In genomic region chr9:129183495-129184308, GRCh38 we compare ENCODE assay signal across 15 cellular contexts. TPM values are rescaled to one million over a fixed set of nuclear protein-coding genes. Genes with fewer than 3 reads are reported as not detected.
DNase-seq lines count a peak whose midpoint lies in the region; ATAC-seq, FAIRE-seq and TF ChIP-seq lines count a peak whose summit lies in the region.
"Had no signal": no experiment of that assay in that cellular context is flagged by ENCODE, and none has a peak within 500 bp of the region (broad histone marks: within the 10 kb centered on the region; RNA-seq: fewer than 3 reads in every experiment).

No MANE protein-coding gene starts in this region.

- H3K27me3 ChIP-seq in IMR-90 (ENCODE audit: control insufficient read depth, insufficient read depth, low read length) (no peaks in the 10 kb centered on the region), SJCRH30 (no peaks in the 10 kb centered on the region), small intestine (ENCODE audit: control insufficient read depth in 2 of 2, insufficient read depth in 2 of 2, low read length in 2 of 2) (no peaks in the 10 kb centered on the region)
- H3K27me3 ChIP-seq: MG63, right atrium auricular region had no signal

- BruUV-seq in IMR-90 (replicated peaks; lab: Mats Ljungman, UMichigan): no TSS peak

- dilution Hi-C loops in IMR-90 (cut with HindIII; ENCODE audit: low sequenced_read_pairs, unreplicated experiment): no loop called here

- H3K9me1 ChIP-seq in IMR-90 (ENCODE audit: insufficient read depth, low read length): peaks cover 6% of the 10 kb centered on the region

- H3K4me1 ChIP-seq in IMR-90 (ENCODE audit: control insufficient read depth, insufficient read depth, low read length) (no peaks in the 10 kb centered on the region), SJCRH30 (peaks cover 13% of the 10 kb centered on the region), small intestine (ENCODE audit: control insufficient read depth in 2 of 2, insufficient read depth in 1 of 2, low read depth in 1 of 2, low read length in 1 of 2) (peaks cover 15 to 16% of the 10 kb centered on the region in 2 donors)

- no peak overlapping the region for H2BK5ac ChIP-seq in IMR-90 (ENCODE audit: low read depth, low read length, poor library complexity, severe bottlenecking)

- H4K20me1 ChIP-seq in IMR-90 (ENCODE audit: insufficient read depth, low read length): no peaks in the 10 kb centered on the region

- no peak overlapping the region for H3K14ac ChIP-seq in IMR-90 (replicated peaks; ENCODE audit: low read depth, low read length)

- H3K27ac ChIP-seq in IMR-90 (ENCODE audit: insufficient read depth, low read length): no peak overlapping the region
- no peak overlapping the region for H3K27ac ChIP-seq in SJCRH30
- H3K27ac ChIP-seq in small intestine (ENCODE audit: low read depth in 1 of 2, low read length in 1 of 2): peak overlapping the region; percentile 47 to 52
- H3K27ac ChIP-seq: right atrium auricular region had no signal

- peak overlapping the region; percentile 61; the same call in 1 of the 2 replicates for H2AK5ac ChIP-seq in IMR-90 (ENCODE audit: low read depth, low read length)

- peaks cover 0 to 4% of the 10 kb centered on the region in 2 experiments; a peak in 1 of 4 replicates for H3K79me1 ChIP-seq in IMR-90 (ENCODE audit: low read depth in 1 of 2, low read length in 2 of 2)

- H2BK120ac ChIP-seq in IMR-90 (ENCODE audit: low read depth, low read length): no peak overlapping the region

- ATAC-seq in IMR-90 (ENCODE audit: low read depth) (peak; percentile 70), GM21447 (IDR thresholded peaks at IDR 0.05; ENCODE audit: unreplicated experiment) (no peak), HG03095 (IDR thresholded peaks at IDR 0.05; ENCODE audit: unreplicated experiment) (no peak)
- ATAC-seq: activated T-cell treated with anti-CD3 and anti-CD28 coated beads, Interleukin-2, amount 50 U/mL, for 4 hours; T-cell had no signal

- in situ Hi-C loops in IMR-90 (cut with MboI; ENCODE audit: low sequenced_read_pairs): no loop called here

- no peak overlapping the region for H4K91ac ChIP-seq in IMR-90 (ENCODE audit: insufficient read depth, low read depth, low read length)

- TF ChIP-seq RAD21 in IMR-90 (IDR thresholded peaks at IDR 0.05; ENCODE audit: low read length): no peak

- POLR2A ChIA-PET in IMR-90 (lab: Charles Lee; ENCODE audit: unreplicated experiment): interaction anchor here (0.5 kb wide), 1 partner anchor 123 kb away, joined by 3 read pairs; no protein-coding TSS in a partner anchor

- H3K4ac ChIP-seq in IMR-90 (ENCODE audit: low read depth, low read length): no peak overlapping the region

- no peak overlapping the region for H2BK15ac ChIP-seq in IMR-90 (ENCODE audit: low read depth, low read length)

- TF ChIP-seq CTCF in IMR-90 (conservative IDR thresholded peaks at IDR 0.05; ENCODE audit: low read depth, low read length): no peak
- TF ChIP-seq CTCF in fibroblast of mammary gland (conservative IDR thresholded peaks at IDR 0.05; ENCODE audit: control insufficient read depth, insufficient read depth, low read depth, low read length): no peak

- H3K4me2 ChIP-seq in IMR-90 (ENCODE audit: low read depth, low read length): no peak overlapping the region

- H3K36me3 ChIP-seq in IMR-90 (ENCODE audit: control insufficient read depth, insufficient read depth, low read length): no peaks in the 10 kb centered on the region
- no peaks in the 10 kb centered on the region for H3K36me3 ChIP-seq in SJCRH30
- H3K36me3 ChIP-seq in small intestine (ENCODE audit: control insufficient read depth in 2 of 2, insufficient read depth in 2 of 2, low read length in 2 of 2): no peaks in the 10 kb centered on the region
- H3K36me3 ChIP-seq: MG63, right atrium auricular region had no signal

- no peak overlapping the region for H3K56ac ChIP-seq in IMR-90 (ENCODE audit: extremely low read depth, insufficient read depth, low read length)

- H3K4me3 ChIP-seq in IMR-90 (ENCODE audit: insufficient read depth, low read depth, low read length): no peak overlapping the region
- H3K4me3 ChIP-seq in SJCRH30: no peak overlapping the region
- H3K4me3 ChIP-seq in fibroblast of mammary gland (ENCODE audit: control insufficient read depth, low read depth, low read length): no peak overlapping the region
- H3K4me3 ChIP-seq in small intestine (ENCODE audit: low read depth in 1 of 2, low read length in 2 of 2): no peak overlapping the region
- H3K4me3 ChIP-seq: MG63, right atrium auricular region had no signal

- H3K9me3 ChIP-seq in IMR-90 (ENCODE audit: control insufficient read depth, insufficient read depth, low read length) (peaks cover 3% of the 10 kb centered on the region; the same call in 1 of the 2 replicates), SJCRH30 (replicated peaks) (0 out of 2 replicates have a peak, but pooled peaks cover 5% of the 10 kb centered on the region), small intestine (ENCODE audit: control insufficient read depth, low read depth) (no peaks in the 10 kb centered on the region)
- H3K9me3 ChIP-seq: MG63, right atrium auricular region had no signal

- no peak for TF ChIP-seq POLR2A in IMR-90 (IDR thresholded peaks at IDR 0.05; ENCODE audit: low read depth, low read length)

- no peak overlapping the region; the same call in 1 of the 2 replicates for H2BK20ac ChIP-seq in IMR-90 (ENCODE audit: low read depth, low read length)

- DNase-seq in IMR-90 (peak; percentile 21), SJCRH30 (peak; percentile 28 to 46), fibroblast of mammary gland (ENCODE audit: low read depth) (peak; percentile 34), small intestine (peak; percentile 80), epidermal melanocyte (ENCODE audit: insufficient read length, low spot score) (no peak)
- DNase-seq: activated CD4-positive, alpha-beta T cell treated with anti-CD3 and anti-CD28 coated beads, Interleukin-2, amount 10 ng/mL, durations not matched to agents 7 days and 5 days; activated T-cell treated with anti-CD3 and anti-CD28 coated beads, Interleukin-2, amount 50 U/mL, for 4 hours; amygdala; immature natural killer cell; MG63; NK-92 treated with Interleukin-12 subunit alpha and Interleukin-12 subunit beta, amount 100 ng/mL, for 24 hours; T-cell had no signal

- peak overlapping the region; percentile 70 for H2AFZ ChIP-seq in IMR-90 (replicated peaks; ENCODE audit: low read length, poor library complexity)

- intact Hi-C loops in IMR-90 (cut with micrococcal nuclease): no loop called here

- no peak for FAIRE-seq in small intestine (lab: Jason Lieb, UNC)

- H3K9ac ChIP-seq in IMR-90 (ENCODE audit: low read depth, low read length): no peak overlapping the region

- peak overlapping the region; percentile 44 for H2AK9ac ChIP-seq in IMR-90 (replicated peaks; ENCODE audit: low read depth, low read length, poor library complexity)

- H3K23ac ChIP-seq in IMR-90 (ENCODE audit: low read depth, low read length): no peak overlapping the region

- H3K18ac ChIP-seq in IMR-90 (ENCODE audit: low read depth, low read length): no peak overlapping the region

- 20% methylated on average over 2 of the region's 8 CpGs; no CpG with 5 or more reads in 1 of the 2 experiments for WGBS in IMR-90 (ENCODE audit: extremely low coverage in 2 of 2, insufficient read length in 1 of 2), 2 experiments
- WGBS in small intestine, 3 donors: 19 to 48% (median 32%) methylated on average over 8 of the region's 8 CpGs

- H4K8ac ChIP-seq in IMR-90 (ENCODE audit: low read depth in 2 of 2, low read length in 2 of 2): no peak overlapping the region

- no peak overlapping the region for H4K5ac ChIP-seq in IMR-90 (ENCODE audit: low read depth, low read length)

- CTCF ChIA-PET in IMR-90 (lab: Yijun Ruan, JAX): interaction anchor here (1.2 to 1.7 kb wide), 2 partner anchors 9 to 301 kb away, joined by 3 read pairs; no protein-coding TSS in a partner anchor

TF ChIP-seq in IMR-90, 13 proteins besides CTCF, POLR2A, EP300 and RAD21:
- TF ChIP-seq SMC3 (IDR thresholded peaks at IDR 0.05; ENCODE audit: low read depth, low read length) (no peak), FOS (IDR thresholded peaks at IDR 0.05; ENCODE audit: low read depth, low read length) (no peak), USF2 (IDR thresholded peaks at IDR 0.05; ENCODE audit: low read depth, low read length) (no peak), MAFK (IDR thresholded peaks at IDR 0.05; ENCODE audit: low read depth, low read length) (no peak), BHLHE40 (IDR thresholded peaks at IDR 0.05; ENCODE audit: low read depth, low read length) (no peak), NFE2L2 (IDR thresholded peaks at IDR 0.05; ENCODE audit: low read depth, low read length) (no peak), CHD1 (IDR thresholded peaks at IDR 0.05; ENCODE audit: low read depth, low read length) (no peak), RFX5 (IDR thresholded peaks at IDR 0.05; ENCODE audit: low read depth, low read length) (no peak), ELK1 (IDR thresholded peaks at IDR 0.05; ENCODE audit: borderline replicate concordance, low read depth, low read length) (no peak), MAZ (IDR thresholded peaks at IDR 0.05; ENCODE audit: borderline replicate concordance, low read depth, low read length) (no peak), CEBPB (IDR thresholded peaks at IDR 0.05; ENCODE audit: low read depth, low read length) (no peak)

RNA-seq across cellular contexts. Expression of gene IER5L, which starts 5.6 kb away (rescaled TPM):
- 12.5 and 14.4 TPM in 2 replicates for total RNA-seq in IMR-90 (2012; rRNA removed)
- polyA plus RNA-seq in IMR-90 (2012; rRNA removed) (13.4 and 21.0 TPM in 2 replicates), small intestine (1 to 10 TPM in 2 of 3 donors, under 1 TPM in 1; 0.89 to 7.0 (median 2.2) TPM)
- polyA plus RNA-seq in IMR-90 (2012; cell fraction: cytosol; rRNA removed): 12.4 and 35.8 TPM in 2 replicates
- 13.1 and 28.4 TPM in 2 replicates for polyA plus RNA-seq in IMR-90 (2012; cell fraction: nucleus; rRNA removed; ENCODE audit: low replicate concordance)
- 2.8 and 3.1 TPM in 2 replicates for total RNA-seq in SJCRH30 (2014; rRNA removed; shearing (Covaris generic))

Comparison
In these comparisons a context has a peak if more than half of its experiments do, and no peak if none do; other contexts are left out.
1. H3K27ac ChIP-seq: peak in small intestine (2 of 2); none in IMR-90 (single experiment) and SJCRH30 (single experiment).